19 cellular contexts compared by ENCODE assay signal in the genomic region with DNA sequence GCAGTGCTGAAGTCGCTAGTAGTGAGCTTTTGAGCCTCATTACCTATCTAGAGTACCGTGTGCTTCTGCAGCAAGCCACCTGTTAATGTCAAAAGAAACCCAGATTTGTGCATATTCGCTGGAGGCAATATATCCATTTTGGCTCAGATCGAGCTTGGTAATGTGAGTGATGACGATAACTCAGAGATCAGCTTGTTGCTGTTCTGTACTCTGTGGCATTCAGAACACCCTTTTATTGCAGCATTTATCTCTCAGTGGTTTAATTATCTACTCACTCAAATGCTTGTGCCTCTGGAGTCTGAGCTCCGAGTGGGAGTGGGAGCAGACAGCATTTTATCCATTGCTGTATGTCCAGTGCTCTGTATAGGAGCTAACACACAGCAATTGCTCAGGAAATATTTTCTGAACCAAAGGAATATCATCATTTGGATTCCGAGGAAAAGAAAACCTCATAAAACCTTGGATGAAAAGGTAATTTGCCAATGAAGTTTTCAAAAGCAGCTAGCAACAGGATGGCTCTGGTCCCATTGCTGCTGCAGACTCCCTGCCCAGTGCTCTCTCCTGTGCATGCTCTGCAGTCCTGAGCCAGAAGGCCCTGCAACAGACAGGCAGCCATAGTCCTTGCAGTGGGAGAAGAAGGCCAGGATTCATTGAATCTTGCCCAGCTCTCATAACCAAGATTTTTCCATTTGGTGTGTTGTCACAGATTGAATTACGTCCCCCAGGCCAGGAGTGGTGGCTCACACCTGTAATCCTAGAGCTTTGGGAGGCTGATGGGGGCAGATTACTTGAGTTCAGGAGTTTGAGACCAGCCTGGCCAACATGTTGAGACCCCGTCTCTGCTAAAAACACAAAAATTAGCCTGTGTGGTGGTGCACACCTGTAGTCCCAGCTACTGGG.
A peak's percentile ranks its signal among the peaks of the same experiment; 100 is the strongest.
DNase-seq lines count a peak whose midpoint lies in the region; ATAC-seq, FAIRE-seq and TF ChIP-seq lines count a peak whose summit lies in the region.
"Had no signal": no experiment of that assay in that cellular context is flagged by ENCODE, and none has a peak within 500 bp of the region (broad histone marks: within the 10 kb centered on the region; RNA-seq: fewer than 3 reads in every experiment).

No MANE protein-coding gene starts in this region.

- TF ChIP-seq CTCF in Peyer's patch (IDR thresholded peaks at IDR 0.05) (no peak), H1 (IDR thresholded peaks at IDR 0.05; ENCODE audit: control extremely low read depth in 1 of 3, insufficient read depth in 1 of 3, low read depth in 1 of 3, low read length in 3 of 3) (no peak), smooth muscle cell (IDR thresholded peaks at IDR 0.05; ENCODE audit: borderline replicate concordance, insufficient read depth, poor library complexity, severe bottlenecking) (no peak), foreskin keratinocyte (conservative IDR thresholded peaks at IDR 0.05) (no peak)

- no peaks in the 10 kb centered on the region for H3K27me3 ChIP-seq in Peyer's patch
- no peaks in the 10 kb centered on the region for H3K27me3 ChIP-seq in H1 (replicated peaks in 1 of 4; ENCODE audit: control insufficient read depth in 3 of 4, extremely low read depth in 1 of 4, insufficient read depth in 3 of 4, low read length in 3 of 4)
- no peaks in the 10 kb centered on the region for H3K27me3 ChIP-seq in smooth muscle cell (ENCODE audit: low read depth)
- no peaks in the 10 kb centered on the region for H3K27me3 ChIP-seq in foreskin keratinocyte
- H3K27me3 ChIP-seq in SJCRH30, result no peaks in the 10 kb centered on the region
- H3K27me3 ChIP-seq: BLaER1 treated with 17β-estradiol and CSF1 and Interleukin-3, amounts not matched to agents 10 nM and 100 nM had no signal

- CTCF ChIA-PET in H1 (lab: Charles Lee; ENCODE audit: partially characterized antibody), result interaction anchor here (0.7 to 1.3 kb wide), 2 partner anchors 263 to 342 kb away, joined by 3 read pairs; no protein-coding TSS in a partner anchor

- 0 out of 2 replicates have a peak overlapping the region, but pooled peaks have one; percentile 19 for H2BK15ac ChIP-seq in H1 (ENCODE audit: low read length)

- no peak overlapping the region for H2AK5ac ChIP-seq in H1 (ENCODE audit: low read depth, low read length)

- no peak for FAIRE-seq in H1 (lab: Jason Lieb, UNC)
- FAIRE-seq: A549, D721Med, GM12891, H54, K562 had no signal

- TF ChIP-seq EP300 in H1 (IDR thresholded peaks at IDR 0.05; ENCODE audit: borderline replicate concordance in 1 of 2, low read depth in 2 of 2, low read length in 2 of 2), result no peak

- H4K20me1 ChIP-seq in H1 (replicated peaks in 1 of 2; ENCODE audit: control insufficient read depth in 1 of 2, insufficient read depth in 2 of 2, low read length in 2 of 2) (no peaks in the 10 kb centered on the region), smooth muscle cell (ENCODE audit: low read depth) (no peaks in the 10 kb centered on the region)
- H4K20me1 ChIP-seq: BLaER1 treated with 17β-estradiol and CSF1 and Interleukin-3, amounts not matched to agents 10 nM and 100 nM had no signal

- ATAC-seq in GM21717 (IDR thresholded peaks at IDR 0.05; ENCODE audit: unreplicated experiment), result no peak
- ATAC-seq in foreskin keratinocyte, result no peak
- ATAC-seq: A549, K562 had no signal

- no peak overlapping the region for H2BK20ac ChIP-seq in H1 (ENCODE audit: low read length)

- no peak overlapping the region; the same call in 1 of the 2 replicates for H2BK12ac ChIP-seq in H1 (ENCODE audit: low read depth, low read length)

- H3K56ac ChIP-seq in H1 (replicated peaks; ENCODE audit: insufficient read length, low read depth, low read length), result no peak overlapping the region

- no peak overlapping the region for H3K4ac ChIP-seq in H1 (replicated peaks; ENCODE audit: insufficient read length, low read depth, low read length)

- peaks cover 8% of the 10 kb centered on the region for H3F3A ChIP-seq in smooth muscle cell (ENCODE audit: low read depth)

- peak overlapping the region in 2 of 4 donors; percentile 28 to 36 for H3K4me3 ChIP-seq in Peyer's patch
- no peak overlapping the region for H3K4me3 ChIP-seq in H1 (ENCODE audit: extremely low read depth in 1 of 4, insufficient read depth in 2 of 4, low read depth in 3 of 4, low read length in 4 of 4)
- no peak overlapping the region for H3K4me3 ChIP-seq in smooth muscle cell
- no peak overlapping the region for H3K4me3 ChIP-seq in SJCRH30
- H3K4me3 ChIP-seq: A549; BLaER1 treated with 17β-estradiol and CSF1 and Interleukin-3, amounts not matched to agents 10 nM and 100 nM; K562 had no signal

- TF ChIP-seq POLR2A in Peyer's patch (IDR thresholded peaks at IDR 0.05), result peak; percentile 25 to 59
- TF ChIP-seq POLR2A in H1 (IDR thresholded peaks at IDR 0.05; ENCODE audit: control extremely low read depth in 1 of 2, low read depth in 2 of 2, low read length in 2 of 2), result no peak

- H2AFZ ChIP-seq in H1 (ENCODE audit: low read length) (no peak overlapping the region), smooth muscle cell (ENCODE audit: low read depth) (no peak overlapping the region)

- H3K79me2 ChIP-seq in H1 (ENCODE audit: control insufficient read depth in 1 of 2, insufficient read depth in 2 of 2, low read length in 2 of 2) (no peaks in the 10 kb centered on the region), smooth muscle cell (ENCODE audit: low read depth) (no peaks in the 10 kb centered on the region)

- no peaks in the 10 kb centered on the region for H3K36me3 ChIP-seq in Peyer's patch
- no peaks in the 10 kb centered on the region for H3K36me3 ChIP-seq in H1 (ENCODE audit: control insufficient read depth in 2 of 4, insufficient read depth in 4 of 4, low read length in 3 of 4)
- no peaks in the 10 kb centered on the region for H3K36me3 ChIP-seq in smooth muscle cell (ENCODE audit: low read depth)
- no peaks in the 10 kb centered on the region for H3K36me3 ChIP-seq in SJCRH30
- H3K36me3 ChIP-seq: BLaER1 treated with 17β-estradiol and CSF1 and Interleukin-3, amounts not matched to agents 10 nM and 100 nM had no signal

- no peak overlapping the region for H3K14ac ChIP-seq in H1 (ENCODE audit: insufficient read length)

- no peaks in the 10 kb centered on the region for H3K23me2 ChIP-seq in H1 (ENCODE audit: low read depth, low read length)

- H3K79me1 ChIP-seq in H1 (ENCODE audit: low read depth, low read length), result no peaks in the 10 kb centered on the region

- TF ChIP-seq RAD21 in H1 (IDR thresholded peaks at IDR 0.05 in 1 of 2, conservative IDR thresholded peaks at IDR 0.05 in 1 of 2; ENCODE audit: low read depth in 2 of 2, low read length in 2 of 2), result no peak

- H3K4me1 ChIP-seq in Peyer's patch (peaks cover 0 to 13% (median 7%) of the 10 kb centered on the region in 4 donors), H1 (replicated peaks in 1 of 4; ENCODE audit: control insufficient read depth in 3 of 4, insufficient read depth in 4 of 4, low read length in 3 of 4) (no peaks in the 10 kb centered on the region; a peak in 2 of 7 replicates), smooth muscle cell (ENCODE audit: low read depth) (peaks cover 8% of the 10 kb centered on the region), foreskin keratinocyte (no peaks in the 10 kb centered on the region), SJCRH30 (peaks cover 19% of the 10 kb centered on the region)
- H3K4me1 ChIP-seq: A549 had no signal

- H4K5ac ChIP-seq in H1 (ENCODE audit: insufficient read length, low read depth, low read length), result no peak overlapping the region

- 93% methylated on average over 9 of the region's 9 CpGs; no CpG with 5 or more reads in 1 of the 2 experiments for WGBS in H1 (ENCODE audit: extremely low coverage in 1 of 2, insufficient coverage in 1 of 2, insufficient read length in 1 of 2, insufficient replicate concordance in 2 of 2, low coverage in 1 of 2, low lambda C conversion rate in 2 of 2, missing lambda C conversion rate in 1 of 2), 2 experiments
- 41% methylated on average over 9 of the region's 9 CpGs for WGBS in smooth muscle cell (ENCODE audit: low lambda C conversion rate)

- H3K18ac ChIP-seq in H1 (ENCODE audit: extremely low read depth, low read length), result no peak overlapping the region

- H4K91ac ChIP-seq in H1 (replicated peaks; ENCODE audit: insufficient read length, low read length), result no peak overlapping the region

- no peak overlapping the region for H2BK5ac ChIP-seq in H1 (ENCODE audit: low read depth, low read length)

- H3K27ac ChIP-seq in Peyer's patch, result peak overlapping the region in 3 of 4 donors; percentile 60 to 80 (median 75)
- H3K27ac ChIP-seq in H1 (ENCODE audit: low read depth, low read length), result no peak overlapping the region
- H3K27ac ChIP-seq in smooth muscle cell (ENCODE audit: low read depth), result peak overlapping the region; percentile 3
- no peak overlapping the region for H3K27ac ChIP-seq in foreskin keratinocyte
- H3K27ac ChIP-seq in SJCRH30, result no peak overlapping the region
- H3K27ac ChIP-seq: A549; BLaER1 treated with 17β-estradiol and CSF1 and Interleukin-3, amounts not matched to agents 10 nM and 100 nM had no signal

- no peak overlapping the region for H2BK120ac ChIP-seq in H1 (replicated peaks; ENCODE audit: low read depth, low read length)

- POLR2A ChIA-PET in H1 (lab: Charles Lee; ENCODE audit: partially characterized antibody), result no interaction called here

- H3K4me2 ChIP-seq in H1 (ENCODE audit: insufficient read depth in 1 of 2, low read depth in 2 of 2, low read length in 2 of 2) (no peak overlapping the region), smooth muscle cell (peak overlapping the region; percentile 44)
- H3K4me2 ChIP-seq: A549 had no signal

- DNase-seq in Peyer's patch, result no peak
- peak in 1 of 2 experiments; percentile 11 for DNase-seq in H1 (ENCODE audit: low read depth in 1 of 2, low spot score in 2 of 2)
- DNase-seq in left kidney (ENCODE audit: low read depth, low spot score), result peak; percentile 33
- DNase-seq in smooth muscle cell (lab: John Stamatoyannopoulos, UW; ENCODE audit: unreplicated experiment), result no peak
- no peak for DNase-seq in foreskin keratinocyte
- no peak for DNase-seq in SJCRH30
- DNase-seq: CD8-positive, alpha-beta memory T cell; NCI-H1105; NCI-H2081 treated with DMSO at 0.1 percent for 48 hours; NCI-H510A; NCI-H82; SHP77 had no signal

- H3K9me3 ChIP-seq in Peyer's patch (peaks cover 0 to 3% (median 0%) of the 10 kb centered on the region in 4 donors), H1 (ENCODE audit: insufficient read depth in 2 of 2, low read depth in 1 of 2, low read length in 1 of 2) (peaks cover 4 to 5% of the 10 kb centered on the region in 2 experiments; a peak in 3 of 4 replicates), smooth muscle cell (replicated peaks; ENCODE audit: low read depth) (peaks cover 4% of the 10 kb centered on the region), SJCRH30 (replicated peaks) (peaks cover 3% of the 10 kb centered on the region; the same call in 1 of the 2 replicates)

- no peak overlapping the region for H3K23ac ChIP-seq in H1 (ENCODE audit: insufficient read length)

- H4K8ac ChIP-seq in H1 (ENCODE audit: extremely low read depth, insufficient read depth, low read length), result no peak overlapping the region

- H3K9ac ChIP-seq in H1 (replicated peaks in 1 of 4; ENCODE audit: extremely low read depth in 1 of 4, low read depth in 3 of 4, low read length in 3 of 4), result no peak overlapping the region
- H3K9ac ChIP-seq in smooth muscle cell (ENCODE audit: low read depth), result no peak overlapping the region
- H3K9ac ChIP-seq: BLaER1 treated with 17β-estradiol and CSF1 and Interleukin-3, amounts not matched to agents 10 nM and 100 nM had no signal

TF ChIP-seq in H1, 55 proteins besides CTCF, POLR2A, EP300 and RAD21 (continues in another document):
- no peak for TF ChIP-seq TCF12 (IDR thresholded peaks at IDR 0.05; ENCODE audit: low read depth, low read length)

Comparison
In these comparisons a context has a peak if more than half of its experiments do, and no peak if none do; other contexts are left out.
1. H3K27ac ChIP-seq: peak in Peyer's patch (3 of 4) and smooth muscle cell (single experiment); none in H1 (single experiment), foreskin keratinocyte (single experiment) and SJCRH30 (single experiment).
2. POLR2A ChIP-seq: peak in Peyer's patch (2 of 2); none in H1 (0 of 2).